9 cellular contexts compared by ENCODE assay signal in the genomic region with DNA sequence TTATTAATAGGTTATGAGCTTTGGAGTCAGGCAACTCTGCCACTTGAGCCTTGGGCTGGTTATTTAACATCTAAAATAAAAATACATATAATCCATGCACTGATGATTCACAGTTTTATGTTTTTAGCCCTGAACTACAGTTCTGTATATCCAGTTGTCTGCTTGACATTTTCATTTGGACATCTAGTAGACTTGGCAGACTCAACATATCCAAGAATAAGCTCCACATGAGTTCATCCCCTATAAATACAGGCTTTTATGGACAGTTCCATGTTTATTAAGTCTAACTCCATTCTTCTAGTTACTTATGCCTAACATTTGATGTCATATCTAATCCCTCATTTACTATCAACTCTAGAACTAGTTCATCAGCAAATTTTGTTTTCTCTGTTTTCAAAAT.
"Had no signal": no experiment of that assay in that cellular context is flagged by ENCODE, and none has a peak within 500 bp of the region (broad histone marks: within the 10 kb centered on the region; RNA-seq: fewer than 3 reads in every experiment).

No MANE protein-coding gene starts in this region.

- ATAC-seq: HCT116, HepG2 had no signal

- H3K4me3 ChIP-seq: GM23248, HAP-1 had no signal

- H3K9ac ChIP-seq: GM23248 had no signal

- H3K36me3 ChIP-seq: HAP-1 had no signal

- H3K9me3 ChIP-seq: HAP-1 had no signal

- DNase-seq: GOT3, H7, HFFc6, KBM-7 had no signal

- H3K27ac ChIP-seq: GM23248, HL-60 had no signal

- H3K4me1 ChIP-seq: HAP-1 had no signal
